ENCODE assay signal across 29 cellular contexts in the genomic region with DNA sequence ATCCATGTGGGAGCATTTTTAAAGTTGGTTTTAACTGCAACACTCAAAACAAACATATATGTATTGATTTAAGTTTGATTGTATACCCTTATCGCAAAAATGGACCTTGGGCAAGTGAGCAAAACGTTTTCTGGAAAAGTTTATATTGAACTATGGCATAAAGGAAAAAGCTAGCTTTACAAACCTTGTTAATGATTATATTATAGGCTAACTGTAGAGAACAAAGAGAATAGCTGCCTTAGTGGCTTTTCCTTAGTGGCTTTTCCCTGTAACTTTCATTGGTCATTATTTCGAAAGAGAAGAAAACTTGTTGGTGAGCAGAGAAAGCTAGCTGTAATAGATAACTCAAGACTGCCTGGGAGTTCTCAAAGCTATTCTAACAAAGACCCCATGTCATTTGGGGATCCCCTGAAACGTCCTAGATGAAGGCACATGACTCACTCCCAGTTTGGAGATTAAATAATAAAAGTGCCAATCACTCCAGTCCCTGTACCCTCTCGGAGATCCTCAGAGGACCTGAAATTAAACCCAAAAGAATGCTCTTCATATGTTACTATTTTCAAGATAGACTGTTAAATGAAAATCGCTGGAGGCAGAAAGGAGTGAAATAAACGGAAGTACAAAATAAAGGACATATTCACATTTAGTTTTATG.
"Had no signal": no experiment of that assay in that cellular context is flagged by ENCODE, and none has a peak within 500 bp of the region (broad histone marks: within the 10 kb centered on the region; RNA-seq: fewer than 3 reads in every experiment).

No MANE protein-coding gene starts in this region.

- H3K4me3 ChIP-seq: breast epithelium, gastroesophageal sphincter, lower lobe of right lung, sigmoid colon, smooth muscle cell, thyroid gland, upper lobe of right lung had no signal

- H3K36me3 ChIP-seq: breast epithelium, gastroesophageal sphincter, lower lobe of right lung, sigmoid colon, thyroid gland, upper lobe of right lung had no signal

- DNase-seq: activated B cell treated with CpG ODN at 0.5 μM for 24 hours; activated CD4-positive, alpha-beta T cell treated with anti-CD3 and anti-CD28 coated beads, Interleukin-2, amount 50 U/mL, for 1 hour; activated CD8-positive, alpha-beta T cell treated with anti-CD3 and anti-CD28 coated beads for 36 hours; activated naive CD8-positive, alpha-beta T cell treated with anti-CD3 and anti-CD28 coated beads, Interleukin-2, amount 50 U/mL, for 24 hours; activated T-cell treated with anti-CD3 and anti-CD28 coated beads, Interleukin-2, amount 50 U/mL, for 4 hours; amygdala; effector memory CD4-positive, alpha-beta T cell; hippocampal formation; lower lobe of right lung; mesenchymal stem cell; retina; sigmoid colon; stimulated activated CD4-positive, alpha-beta T cell treated with anti-CD3 and anti-CD28 coated beads, Interleukin-1b, Interleukin-23, amount 100 ng/mL, for 48 hours; stimulated activated CD4-positive, alpha-beta T cell treated with anti-CD3 and anti-CD28 coated beads, Interleukin-4, amount 100 ng/mL, for 4 hours; stimulated activated CD8-positive, alpha-beta memory T cell treated with anti-CD3 and anti-CD28 coated beads, Interleukin-4, amount 100 ng/mL, for 48 hours; stimulated activated naive CD8-positive, alpha-beta T cell treated with anti-CD3 and anti-CD28 coated beads, Interleukin-15, amount 100 ng/mL, for 72 hours; substantia nigra; T-helper 2 cell; thyroid gland; upper lobe of right lung had no signal

- H3K27ac ChIP-seq: breast epithelium, gastroesophageal sphincter, lower lobe of right lung, sigmoid colon, thyroid gland, upper lobe of right lung had no signal

- H3K27me3 ChIP-seq: breast epithelium, gastroesophageal sphincter, sigmoid colon, thyroid gland, upper lobe of right lung had no signal

- FAIRE-seq: colon, keratinocyte had no signal

- ATAC-seq: activated CD8-positive, alpha-beta T cell treated with anti-CD3 and anti-CD28 coated beads for 36 hours; activated naive CD8-positive, alpha-beta T cell treated with anti-CD3 and anti-CD28 coated beads, Interleukin-2, amount 50 U/mL, for 24 hours; activated T-cell treated with anti-CD3 and anti-CD28 coated beads, Interleukin-2, amount 50 U/mL, for 4 hours; activated T-helper 17 cell treated with anti-CD3 and anti-CD28 coated beads, Interleukin-2, amount 50 U/mL, for 72 hours; gastroesophageal sphincter; left lobe of liver; lower lobe of right lung; natural killer cell treated with Interleukin-12 subunit alpha and Interleukin-12 subunit beta and Interleukin-15 and Interleukin-18, amount 100 ng/mL, for 72 hours; stimulated activated memory B cell treated with anti-CD40 and anti-IgM and Interleukin-4, amounts not matched to agents 10 μg/mL and 1 μg/mL and 100 μg/mL, for 72 hours; stimulated activated naive CD8-positive, alpha-beta T cell treated with anti-CD3 and anti-CD28 coated beads, Interleukin-15, amount 100 ng/mL, for 72 hours; upper lobe of right lung had no signal

- H3K9me3 ChIP-seq: breast epithelium, gastroesophageal sphincter, lower lobe of right lung, sigmoid colon, thyroid gland, upper lobe of right lung had no signal

- H3K4me1 ChIP-seq: breast epithelium, gastroesophageal sphincter, lower lobe of right lung, sigmoid colon, thyroid gland, upper lobe of right lung had no signal
